16 cellular contexts compared by ENCODE assay signal in the genomic region with DNA sequence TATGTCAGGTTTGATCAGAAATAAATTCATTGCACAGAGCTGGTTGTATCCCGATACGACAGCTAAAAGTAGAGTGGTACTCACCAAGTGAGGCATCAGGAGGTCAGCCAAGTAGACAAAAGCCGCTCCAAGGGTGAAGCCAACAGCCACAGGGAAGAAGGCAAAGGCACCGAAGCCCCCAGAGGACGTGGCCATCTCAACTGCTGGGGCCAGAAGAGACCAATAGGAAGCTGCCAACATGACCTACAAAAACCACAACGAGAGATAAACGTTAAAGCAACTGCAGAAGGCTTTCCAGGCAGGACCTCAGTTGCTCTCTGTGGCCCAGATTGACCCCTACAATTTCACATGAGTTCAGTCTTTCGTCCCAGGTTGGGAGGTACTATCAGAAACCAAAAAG.
DNase-seq lines count a peak whose midpoint lies in the region; ATAC-seq and TF ChIP-seq lines count a peak whose summit lies in the region.
"Had no signal": no experiment of that assay in that cellular context is flagged by ENCODE, and none has a peak within 500 bp of the region (broad histone marks: within the 10 kb centered on the region; RNA-seq: fewer than 3 reads in every experiment).

No MANE protein-coding gene starts in this region.

- H3K27ac ChIP-seq in WERI-Rb-1 (peak overlapping the region; percentile 17; the same call in 1 of the 2 replicates), mammary epithelial cell (ENCODE audit: insufficient read depth, low read depth, low read length) (no peak overlapping the region), gastroesophageal sphincter (no peak overlapping the region)
- H3K27ac ChIP-seq: C4-2B had no signal

- no peak overlapping the region for H3K4me3 ChIP-seq in WERI-Rb-1 (ENCODE audit: low read depth, low read length)
- H3K4me3 ChIP-seq in mammary epithelial cell (replicated peaks in 1 of 3; ENCODE audit: insufficient read depth in 1 of 3, low read depth in 2 of 3, low read length in 3 of 3): no peak overlapping the region
- H3K4me3 ChIP-seq in gastroesophageal sphincter: no peak overlapping the region

- H3K9ac ChIP-seq in mammary epithelial cell (ENCODE audit: insufficient read depth, low read length): no peak overlapping the region

- DNase-seq in OCI-M1 (lab: John Stamatoyannopoulos, UW): peak; percentile 77
- no peak for DNase-seq in WERI-Rb-1
- peak; percentile 12 for DNase-seq in mesenteric fat pad (ENCODE audit: low spot score)
- peak; percentile 25 for DNase-seq in retina
- DNase-seq in cerebellum (ENCODE audit: low spot score): no peak
- no peak for DNase-seq in mammary epithelial cell
- DNase-seq in NCI-H2029 treated with DMSO at 0.1 percent for 48 hours (lab: John Stamatoyannopoulos, UW): no peak
- DNase-seq: ACHN; CD4-positive, alpha-beta memory T cell; DMS153; DMS79 treated with DMSO at 0.1 percent for 48 hours; EL; GOT3; H9 had no signal

- H3K4me2 ChIP-seq in mammary epithelial cell (ENCODE audit: insufficient read depth, low read depth, low read length): no peak overlapping the region

- no peaks in the 10 kb centered on the region for H3K27me3 ChIP-seq in WERI-Rb-1 (ENCODE audit: insufficient read depth, low read depth, severe bottlenecking)
- H3K27me3 ChIP-seq in mammary epithelial cell (ENCODE audit: insufficient read depth, low read length): no peaks in the 10 kb centered on the region
- no peaks in the 10 kb centered on the region for H3K27me3 ChIP-seq in gastroesophageal sphincter

- no peak for TF ChIP-seq POLR2A in gastroesophageal sphincter (IDR thresholded peaks at IDR 0.05)

- no peaks in the 10 kb centered on the region for H3K4me1 ChIP-seq in mammary epithelial cell (ENCODE audit: insufficient read depth, low read length)
- no peaks in the 10 kb centered on the region for H3K4me1 ChIP-seq in gastroesophageal sphincter

- H3K79me2 ChIP-seq in mammary epithelial cell (ENCODE audit: insufficient read depth, low read length): no peaks in the 10 kb centered on the region

- H3K36me3 ChIP-seq in WERI-Rb-1: no peaks in the 10 kb centered on the region; the same call in 1 of the 2 replicates
- no peaks in the 10 kb centered on the region for H3K36me3 ChIP-seq in mammary epithelial cell (ENCODE audit: insufficient read depth, low read length)
- H3K36me3 ChIP-seq in gastroesophageal sphincter: peaks cover 0 to 24% of the 10 kb centered on the region in 2 donors

- H2AFZ ChIP-seq in mammary epithelial cell (ENCODE audit: low read depth, low read length): no peak overlapping the region

- 86% methylated on average over 6 of the region's 8 CpGs for WGBS in mammary epithelial cell (ENCODE audit: low coverage, missing lambda C conversion rate)
- 90 to 92% methylated on average over 6 to 8 of the region's 8 CpGs for WGBS in gastroesophageal sphincter (ENCODE audit: low coverage in 1 of 2), 2 donors

- intact Hi-C loops in mammary epithelial cell (cut with micrococcal nuclease): no loop called here

- TF ChIP-seq CTCF in WERI-Rb-1 (IDR thresholded peaks at IDR 0.05; ENCODE audit: low read depth, low read length): no peak
- TF ChIP-seq CTCF in mammary epithelial cell (conservative IDR thresholded peaks at IDR 0.05 in 1 of 2, IDR thresholded peaks at IDR 0.05 in 1 of 2; ENCODE audit: extremely low read depth in 1 of 2, insufficient read depth in 1 of 2, low read depth in 1 of 2, low read length in 2 of 2): no peak
- no peak for TF ChIP-seq CTCF in gastroesophageal sphincter (IDR thresholded peaks at IDR 0.05)

- in situ Hi-C loops in mammary epithelial cell (cut with MboI; ENCODE audit: low sequenced_read_pairs in 2 of 2): no loop called here

- BruUV-seq in mammary epithelial cell (replicated peaks; lab: Mats Ljungman, UMichigan): no TSS peak

- no peak for ATAC-seq in gastroesophageal sphincter

- no peak for TF ChIP-seq EP300 in gastroesophageal sphincter (IDR thresholded peaks at IDR 0.05)

- no peaks in the 10 kb centered on the region for H4K20me1 ChIP-seq in mammary epithelial cell (ENCODE audit: insufficient read depth, low read length)

- H3K9me3 ChIP-seq in WERI-Rb-1 (ENCODE audit: severe bottlenecking) (no peaks in the 10 kb centered on the region), mammary epithelial cell (replicated peaks; ENCODE audit: insufficient read depth, low read length) (no peaks in the 10 kb centered on the region), gastroesophageal sphincter (no peaks in the 10 kb centered on the region)

- CTCF ChIA-PET in mammary epithelial cell (lab: Charles Lee; ENCODE audit: low non-redundant PET): no interaction called here

- dilution Hi-C loops in mammary epithelial cell (cut with HindIII; ENCODE audit: low sequenced_read_pairs): no loop called here

Comparison
In these comparisons a context has a peak if more than half of its experiments do, and no peak if none do; other contexts are left out.
1. DNase-seq: peak in OCI-M1 (single experiment), mesenteric fat pad (single experiment) and retina (single experiment); none in WERI-Rb-1 (single experiment), cerebellum (single experiment), mammary epithelial cell (single experiment) and NCI-H2029 treated with DMSO at 0.1 percent for 48 hours (single experiment).